Comparison of ENCODE assay signal across 24 cellular contexts in genomic region chr9:95733687-95734659, GRCh38.
DNase-seq lines count a peak whose midpoint lies in the region; ATAC-seq lines count a peak whose summit lies in the region.
"Had no signal": no experiment of that assay in that cellular context is flagged by ENCODE, and none has a peak within 500 bp of the region (broad histone marks: within the 10 kb centered on the region; RNA-seq: fewer than 3 reads in every experiment).

No MANE protein-coding gene starts in this region.

- H3K27ac ChIP-seq in BLaER1, result no peak overlapping the region
- H3K27ac ChIP-seq: GM23248, HL-60 had no signal

- peak; percentile 35 for DNase-seq in RPMI7951 (ENCODE audit: low read depth)
- DNase-seq in foreskin melanocyte, result peak; percentile 89
- DNase-seq in pons (ENCODE audit: low spot score), result peak; percentile 33
- no peak for DNase-seq in MV-4-11 (lab: John Stamatoyannopoulos, UW)
- DNase-seq in middle frontal gyrus (ENCODE audit: extremely low spot score, low spot score), result no peak
- DNase-seq in NCI-H446 treated with DMSO at 0.1 percent for 48 hours (lab: John Stamatoyannopoulos, UW), result no peak
- DNase-seq: EL, GF-D8, GM23248, MM.1S, NCI-H1092 treated with DMSO at 0.1 percent for 48 hours, NCI-H146, NCI-H2029, NCI-H2171, NCI-H345, NCI-H526, OCI-M1, SHP77 had no signal

- peaks cover 11% of the 10 kb centered on the region for H3K9me3 ChIP-seq in BLaER1
- H3K9me3 ChIP-seq: HAP-1 had no signal

- no peak overlapping the region for H3K4me3 ChIP-seq in BLaER1
- H3K4me3 ChIP-seq: GM23248, HAP-1, K562 had no signal

- H3K27me3 ChIP-seq in BLaER1, result no peaks in the 10 kb centered on the region

- no peaks in the 10 kb centered on the region for H3K36me3 ChIP-seq in BLaER1
- H3K36me3 ChIP-seq: HAP-1 had no signal

- peak overlapping the region; percentile 24 for H3K4me2 ChIP-seq in BLaER1

- ATAC-seq in GM18907 (IDR thresholded peaks at IDR 0.05; ENCODE audit: unreplicated experiment), result no peak
- ATAC-seq: HepG2, K562 had no signal

- no peaks in the 10 kb centered on the region for H4K20me1 ChIP-seq in BLaER1

- peaks cover 25% of the 10 kb centered on the region for H3K4me1 ChIP-seq in BLaER1

- no peak overlapping the region for H3K9ac ChIP-seq in BLaER1
- H3K9ac ChIP-seq: GM23248 had no signal

Comparison
In these comparisons a context has a peak if more than half of its experiments do, and no peak if none do; other contexts are left out.
1. DNase-seq: peak in RPMI7951 (single experiment), foreskin melanocyte (single experiment) and pons (single experiment); none in MV-4-11 (single experiment), middle frontal gyrus (single experiment) and NCI-H446 treated with DMSO at 0.1 percent for 48 hours (single experiment).